16 cellular contexts compared by ENCODE assay signal in the genomic region with DNA sequence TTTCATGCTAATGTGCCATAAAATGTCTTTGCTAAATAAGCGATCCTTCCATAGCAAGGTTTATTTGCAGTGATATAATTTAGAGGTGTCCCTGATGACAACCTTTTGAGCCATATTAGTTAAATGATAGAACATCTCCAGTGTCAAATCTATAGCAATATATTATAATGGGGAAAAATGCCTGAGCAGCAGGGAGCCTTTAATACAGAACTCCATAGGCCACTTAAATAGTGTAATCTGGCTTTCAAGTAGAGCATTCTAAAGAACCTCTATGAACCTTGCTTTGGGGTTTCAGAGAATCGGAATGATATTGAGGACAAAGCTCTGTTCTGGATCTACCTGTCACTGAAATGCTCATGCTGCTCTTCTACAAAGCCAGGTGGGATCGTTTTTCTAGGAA.
DNase-seq lines count a peak whose midpoint lies in the region; ATAC-seq lines count a peak whose summit lies in the region.
"Had no signal": no experiment of that assay in that cellular context is flagged by ENCODE, and none has a peak within 500 bp of the region (broad histone marks: within the 10 kb centered on the region; RNA-seq: fewer than 3 reads in every experiment).

No MANE protein-coding gene starts in this region.

- peaks cover 4% of the 10 kb centered on the region for H3K36me3 Mint-ChIP-seq in memory B cell

- H3K27ac Mint-ChIP-seq in memory B cell: peak overlapping the region; percentile 33
- H3K27ac Mint-ChIP-seq: CD4-positive, alpha-beta T cell had no signal

- ATAC-seq in GM18498 (IDR thresholded peaks at IDR 0.05; ENCODE audit: unreplicated experiment) (peak; percentile 19), GM19372 (IDR thresholded peaks at IDR 0.05; ENCODE audit: low read depth, unreplicated experiment) (peak; percentile 8), memory B cell (ENCODE audit: low read depth) (no peak)

- H3K4me1 Mint-ChIP-seq in memory B cell: peaks cover 20% of the 10 kb centered on the region

- DNase-seq in NCI-H2227 (lab: John Stamatoyannopoulos, UW; ENCODE audit: unreplicated experiment) (peak; percentile 7), memory B cell (ENCODE audit: low spot score in 2 of 2) (no peak), activated T-cell treated with anti-CD3 and anti-CD28 coated beads for 4 hours (no peak), AML-193 (lab: John Stamatoyannopoulos, UW) (no peak)
- DNase-seq in stimulated activated CD4-positive, alpha-beta T cell treated with anti-CD3 and anti-CD28 coated beads, Interleukin-2, amount 100 ng/mL, for 24 hours: no peak
- DNase-seq: ACHN; CD4-positive, alpha-beta T cell; DMS53; H7; NCI-H1417; NCI-H1930; NCI-H2171 treated with DMSO at 0.1 percent for 48 hours; NCI-H510A treated with DMSO at 0.1 percent for 48 hours; NCI-H82 had no signal

- H3K9me3 Mint-ChIP-seq in memory B cell: no peaks in the 10 kb centered on the region
- H3K9me3 Mint-ChIP-seq: CD4-positive, alpha-beta T cell had no signal

- no peaks in the 10 kb centered on the region for H3K27me3 Mint-ChIP-seq in memory B cell
- H3K27me3 Mint-ChIP-seq: CD4-positive, alpha-beta T cell had no signal

- no peak overlapping the region for H3K4me3 Mint-ChIP-seq in memory B cell
- H3K4me3 Mint-ChIP-seq: CD4-positive, alpha-beta T cell had no signal
